ENCODE assay signal across 8 cellular contexts in the genomic region with DNA sequence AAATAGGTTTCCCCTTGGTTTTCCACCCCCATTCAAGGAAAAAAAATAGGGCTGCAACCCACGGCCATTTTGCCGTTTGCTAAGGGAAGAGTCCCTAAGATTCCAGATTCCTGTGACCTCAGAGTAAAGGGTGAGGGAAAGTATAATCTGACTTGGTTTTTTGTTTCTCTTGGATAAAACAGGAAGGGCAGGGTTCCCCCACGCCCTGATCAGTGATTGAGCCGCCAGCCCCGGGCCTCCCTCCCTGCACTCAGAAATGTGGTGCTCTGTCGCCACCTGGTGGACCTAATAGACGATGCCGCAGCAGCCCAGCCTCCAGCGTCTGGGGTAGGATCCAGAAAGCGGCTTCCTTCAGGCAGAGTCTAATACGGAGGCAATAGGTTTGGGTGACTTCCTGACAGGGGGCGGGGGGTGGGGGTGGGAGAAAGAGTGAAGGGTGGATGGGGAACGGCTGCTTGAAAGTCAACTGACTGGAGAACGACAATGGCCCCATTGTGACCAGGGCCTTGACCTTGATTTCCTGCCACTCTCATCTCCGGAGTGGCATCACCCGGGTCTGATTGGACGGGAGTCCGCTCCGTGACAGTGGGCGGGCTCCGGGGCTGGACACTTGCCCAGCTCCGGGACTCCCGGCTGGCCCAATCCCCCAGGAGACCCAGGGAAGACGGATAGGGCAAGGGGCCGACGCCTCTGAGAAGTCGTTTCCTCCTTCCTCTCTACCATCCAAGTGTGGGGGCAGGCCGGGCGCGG. TPM values are rescaled to one million over a fixed set of nuclear protein-coding genes. Genes with fewer than 3 reads are reported as not detected.
A peak's percentile ranks its signal among the peaks of the same experiment; 100 is the strongest.
DNase-seq lines count a peak whose midpoint lies in the region; ATAC-seq, FAIRE-seq and TF ChIP-seq lines count a peak whose summit lies in the region.

No MANE protein-coding gene starts in this region.

- peak; percentile 94 for TF ChIP-seq CTCF in D721Med (IDR thresholded peaks at IDR 0.05; ENCODE audit: insufficient read depth, missing control alignments)
- peak; percentile 95 for TF ChIP-seq CTCF in PC-9 (conservative IDR thresholded peaks at IDR 0.05)
- TF ChIP-seq CTCF in fibroblast of lung (conservative IDR thresholded peaks at IDR 0.05 in 1 of 2, IDR thresholded peaks at IDR 0.05 in 1 of 2; ENCODE audit: low read depth in 1 of 2, low read length in 2 of 2) = peak; percentile 83 to 85
- peak; percentile 81 for TF ChIP-seq CTCF in natural killer cell (IDR thresholded peaks at IDR 0.05)

- H3K36me3 ChIP-seq in PC-9 (ENCODE audit: low read depth) (no peaks in the 10 kb centered on the region), fibroblast of lung (ENCODE audit: control insufficient read depth, insufficient read depth, low read length) (no peaks in the 10 kb centered on the region)

- H3K36me3 Mint-ChIP-seq in activated T-cell treated with anti-CD3 and anti-CD28 coated beads, Interleukin-2, amount 50 U/mL, for 4 hours (ENCODE audit: insufficient read depth) = no peaks in the 10 kb centered on the region
- no peaks in the 10 kb centered on the region for H3K36me3 Mint-ChIP-seq in natural killer cell
- no peaks in the 10 kb centered on the region for H3K36me3 Mint-ChIP-seq in stimulated activated memory B cell treated with anti-CD40 and anti-IgM and Interleukin-4, amounts not matched to agents 10 μg/mL and 1 μg/mL and 100 μg/mL, for 72 hours

- H3F3A ChIP-seq in PC-9 (ENCODE audit: insufficient read depth, low read depth) = no peaks in the 10 kb centered on the region

- peak overlapping the region in 1 of 2 donors; percentile 31 for H3K27ac Mint-ChIP-seq in natural killer cell
- H3K27ac Mint-ChIP-seq in stimulated activated memory B cell treated with anti-CD40 and anti-IgM and Interleukin-4, amounts not matched to agents 10 μg/mL and 1 μg/mL and 100 μg/mL, for 72 hours = peak overlapping the region; percentile 59

- no peaks in the 10 kb centered on the region for H3K79me2 ChIP-seq in PC-9 (ENCODE audit: low read depth)
- no peaks in the 10 kb centered on the region for H3K79me2 ChIP-seq in fibroblast of lung (ENCODE audit: control insufficient read depth, insufficient read depth, low read length)

- DNase-seq in D721Med (ENCODE audit: insufficient read length, low spot score) = peak; percentile 84
- DNase-seq in HuH-7 (ENCODE audit: low spot score) = peak; percentile 81
- peak; percentile 58 to 80 for DNase-seq in PC-9
- DNase-seq in activated T-cell treated with anti-CD3 and anti-CD28 coated beads, Interleukin-2, amount 50 U/mL, for 4 hours = peak; percentile 86
- peak; percentile 61 to 81 for DNase-seq in fibroblast of lung (ENCODE audit: low read depth in 2 of 2)
- peak; percentile 83 for DNase-seq in natural killer cell

- H3K27me3 ChIP-seq in PC-9 (ENCODE audit: insufficient read depth, low read depth) = no peaks in the 10 kb centered on the region
- no peaks in the 10 kb centered on the region for H3K27me3 ChIP-seq in fibroblast of lung (ENCODE audit: control insufficient read depth, insufficient read depth, low read length)

- POLR2A ChIA-PET in PC-9 (lab: Charles Lee; ENCODE audit: unreplicated experiment) = no interaction called here

- no peak overlapping the region for H3K4me3 ChIP-seq in PC-9
- H3K4me3 ChIP-seq in fibroblast of lung (replicated peaks in 1 of 4; ENCODE audit: control extremely low read depth in 1 of 4, insufficient read depth in 1 of 4, low read depth in 3 of 4, low read length in 4 of 4) = peak overlapping the region; percentile 12 to 54 (median 41)

- BruUV-seq in PC-9 (replicated peaks; lab: Mats Ljungman, UMichigan) = no TSS peak

- peaks cover 4% of the 10 kb centered on the region for H3K4me1 ChIP-seq in PC-9 (replicated peaks; ENCODE audit: insufficient read depth)
- H3K4me1 ChIP-seq in fibroblast of lung (ENCODE audit: control insufficient read depth, extremely low read depth, insufficient read depth, low read length) = peaks cover 3% of the 10 kb centered on the region

- H3K9me3 ChIP-seq in PC-9 (ENCODE audit: insufficient read depth, low read depth) (no peaks in the 10 kb centered on the region), fibroblast of lung (ENCODE audit: control insufficient read depth, insufficient read depth, low read depth, low read length) (no peaks in the 10 kb centered on the region)

- peak overlapping the region; percentile 46 for H3K4me3 Mint-ChIP-seq in activated T-cell treated with anti-CD3 and anti-CD28 coated beads, Interleukin-2, amount 50 U/mL, for 4 hours
- peak overlapping the region; percentile 13 for H3K4me3 Mint-ChIP-seq in natural killer cell
- peak overlapping the region; percentile 60 for H3K4me3 Mint-ChIP-seq in stimulated activated memory B cell treated with anti-CD40 and anti-IgM and Interleukin-4, amounts not matched to agents 10 μg/mL and 1 μg/mL and 100 μg/mL, for 72 hours

- FAIRE-seq in D721Med (lab: Jason Lieb, UNC) = no peak

- H2AFZ ChIP-seq in PC-9 (no peak overlapping the region), fibroblast of lung (ENCODE audit: low read length) (peak overlapping the region; percentile 88)

- peak overlapping the region; percentile 39 for H3K9ac ChIP-seq in fibroblast of lung (ENCODE audit: insufficient read depth, low read length)

- H3K9me2 ChIP-seq in PC-9 (ENCODE audit: insufficient read depth) = no peaks in the 10 kb centered on the region

- no peaks in the 10 kb centered on the region for H3K27me3 Mint-ChIP-seq in activated T-cell treated with anti-CD3 and anti-CD28 coated beads, Interleukin-2, amount 50 U/mL, for 4 hours (ENCODE audit: low read depth)
- H3K27me3 Mint-ChIP-seq in natural killer cell (ENCODE audit: low read depth in 2 of 2) = peaks cover 0 to under 1% of the 10 kb centered on the region in 2 donors
- H3K27me3 Mint-ChIP-seq in stimulated activated memory B cell treated with anti-CD40 and anti-IgM and Interleukin-4, amounts not matched to agents 10 μg/mL and 1 μg/mL and 100 μg/mL, for 72 hours = no peaks in the 10 kb centered on the region

- H3K4me2 ChIP-seq in PC-9 (peak overlapping the region; percentile 61), fibroblast of lung (ENCODE audit: extremely low read depth, insufficient read depth, low read length) (peak overlapping the region; percentile 62)

- no peaks in the 10 kb centered on the region; the same call in 1 of the 2 replicates for H4K20me1 ChIP-seq in PC-9 (ENCODE audit: insufficient read depth)
- H4K20me1 ChIP-seq in fibroblast of lung (ENCODE audit: control insufficient read depth, extremely low read depth, insufficient read depth, low read length) = no peaks in the 10 kb centered on the region

- no peaks in the 10 kb centered on the region for H3K9me3 Mint-ChIP-seq in activated T-cell treated with anti-CD3 and anti-CD28 coated beads, Interleukin-2, amount 50 U/mL, for 4 hours
- no peaks in the 10 kb centered on the region for H3K9me3 Mint-ChIP-seq in natural killer cell
- H3K9me3 Mint-ChIP-seq in stimulated activated memory B cell treated with anti-CD40 and anti-IgM and Interleukin-4, amounts not matched to agents 10 μg/mL and 1 μg/mL and 100 μg/mL, for 72 hours = no peaks in the 10 kb centered on the region

- ATAC-seq in GM21528 (IDR thresholded peaks at IDR 0.05; ENCODE audit: low FRiP score, unreplicated experiment) = peak; percentile 90
- ATAC-seq in activated T-cell treated with anti-CD3 and anti-CD28 coated beads, Interleukin-2, amount 50 U/mL, for 4 hours = peak; percentile 99 to 100
- ATAC-seq in natural killer cell = peak; percentile 96 to 100 (median 99)
- peak; percentile 97 for ATAC-seq in stimulated activated memory B cell treated with anti-CD40 and anti-IgM and Interleukin-4, amounts not matched to agents 10 μg/mL and 1 μg/mL and 100 μg/mL, for 72 hours

- H3K27ac ChIP-seq in PC-9 (no peak overlapping the region), fibroblast of lung (ENCODE audit: insufficient read depth, low read length) (peak overlapping the region; percentile 6)

- intact Hi-C loops in PC-9 (cut with micrococcal nuclease; ENCODE audit: unreplicated experiment) (loop anchor here (1.0 to 5.0 kb wide), 3 partner anchors 84 to 200 kb away; no protein-coding TSS in a partner anchor), natural killer cell (cut with micrococcal nuclease) (loop anchor here (1.0 to 5.0 kb wide), 4 partner anchors 13 to 370 kb away; no protein-coding TSS in a partner anchor)

- H3K4me1 Mint-ChIP-seq in activated T-cell treated with anti-CD3 and anti-CD28 coated beads, Interleukin-2, amount 50 U/mL, for 4 hours (ENCODE audit: low read depth) = peaks cover 6% of the 10 kb centered on the region
- H3K4me1 Mint-ChIP-seq in natural killer cell = peaks cover 0 to 7% of the 10 kb centered on the region in 2 donors
- H3K4me1 Mint-ChIP-seq in stimulated activated memory B cell treated with anti-CD40 and anti-IgM and Interleukin-4, amounts not matched to agents 10 μg/mL and 1 μg/mL and 100 μg/mL, for 72 hours = peaks cover 11% of the 10 kb centered on the region

- CTCF ChIA-PET in PC-9 (lab: Charles Lee) = interaction anchor here (1.2 kb wide), 1 partner anchor 82 kb away, joined by 3 read pairs; no protein-coding TSS in a partner anchor

RNA-seq across cellular contexts. Expression of a gene that starts 17.8 kb away (rescaled TPM):
- total RNA-seq in PC-9 (2021) = 27.2 and 29.8 TPM in 2 replicates
- total RNA-seq in activated T-cell treated with anti-CD3 and anti-CD28 coated beads, Interleukin-2, amount 50 U/mL, for 4 hours = 10 to 100 TPM; 16.4 to 20.0 (median 17.6) TPM
- total RNA-seq in fibroblast of lung = 18.7 and 24.3 TPM in 2 replicates
- 35.8 and 38.4 TPM in 2 replicates for polyA plus RNA-seq in fibroblast of lung
- polyA plus RNA-seq in fibroblast of lung (2012) = 49.1 and 51.7 TPM in 2 replicates
- 48.8 and 70.1 TPM in 2 replicates for polyA minus RNA-seq in fibroblast of lung (ENCODE audit: low replicate concordance)
- 1 to 10 TPM; 3.9 to 4.9 (median 4.2) TPM for total RNA-seq in natural killer cell

RNA-seq across cellular contexts. Expression of a gene that starts 31.5 kb away (rescaled TPM):
- 6.2 and 7.5 TPM in 2 replicates for total RNA-seq in PC-9 (2021)
- 1 to 10 TPM; 1.0 to 1.8 (median 1.5) TPM for total RNA-seq in activated T-cell treated with anti-CD3 and anti-CD28 coated beads, Interleukin-2, amount 50 U/mL, for 4 hours
- total RNA-seq in fibroblast of lung = 11.7 and 13.4 TPM in 2 replicates
- 1.5 and 3.8 TPM in 2 replicates for polyA plus RNA-seq in fibroblast of lung
- 2.2 and 5.1 TPM in 2 replicates for polyA plus RNA-seq in fibroblast of lung (2012)
- 3.5 and 4.1 TPM in 2 replicates for polyA minus RNA-seq in fibroblast of lung (ENCODE audit: low replicate concordance)
- 1 to 10 TPM; 2.2 to 4.0 (median 4.0) TPM for total RNA-seq in natural killer cell

RNA-seq across cellular contexts. Expression of a gene that starts 43.3 kb away (rescaled TPM):
- total RNA-seq in PC-9 (2021) (13.6 and 17.9 TPM in 2 replicates), fibroblast of lung (19.0 and 20.0 TPM in 2 replicates), natural killer cell (10 to 100 TPM in 1 of 3 donors, 1 to 10 TPM in 2; 8.1 to 12.0 (median 9.8) TPM)
- total RNA-seq in activated T-cell treated with anti-CD3 and anti-CD28 coated beads, Interleukin-2, amount 50 U/mL, for 4 hours = 1 to 10 TPM; 9.8 to 9.9 (median 9.8) TPM
- polyA plus RNA-seq in fibroblast of lung = 4.9 and 8.0 TPM in 2 replicates
- polyA plus RNA-seq in fibroblast of lung (2012) = 7.5 and 11.1 TPM in 2 replicates
- 4.4 and 5.3 TPM in 2 replicates for polyA minus RNA-seq in fibroblast of lung (ENCODE audit: low replicate concordance)
